In the genomic region with DNA sequence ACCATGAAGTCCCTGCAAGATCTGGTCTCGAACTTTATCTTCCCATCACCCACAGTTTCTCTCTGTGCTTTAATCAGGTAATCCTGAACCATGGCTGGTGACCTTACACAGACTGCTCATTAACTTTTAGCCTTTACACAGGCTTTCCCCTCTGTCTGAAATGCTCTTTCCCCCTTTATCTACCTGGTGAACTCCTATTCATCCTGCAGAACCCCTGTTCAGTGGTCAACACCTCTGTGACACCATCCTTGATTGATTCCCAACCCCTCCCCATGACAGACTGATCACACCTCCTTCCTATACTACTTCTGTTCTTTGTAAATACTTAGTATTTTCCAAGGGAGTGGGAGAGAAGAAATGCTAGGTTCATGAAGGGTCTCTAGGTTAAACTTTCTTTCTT, we compare ENCODE assay signal across 7 cellular contexts.
"Had no signal": no experiment of that assay in that cellular context is flagged by ENCODE, and none has a peak within 500 bp of the region (broad histone marks: within the 10 kb centered on the region; RNA-seq: fewer than 3 reads in every experiment).

No MANE protein-coding gene starts in this region.

- H3K27ac Mint-ChIP-seq: GM23338, H9, HFFc6, IgD-negative memory B cell had no signal

- H3K27ac ChIP-seq: HL-60 had no signal

- H3K4me2 ChIP-seq: GM23338 had no signal

- H3K4me3 ChIP-seq: GM23338 had no signal

- H3K9me3 Mint-ChIP-seq: GM23338, H9, HFFc6, IgD-negative memory B cell had no signal

- ATAC-seq: GM23338, HepG2 had no signal

- H3K36me3 Mint-ChIP-seq: IgD-negative memory B cell had no signal

- H3K4me3 Mint-ChIP-seq: GM23338, H9, HFFc6, IgD-negative memory B cell had no signal

- DNase-seq: H9, HCEC 1CT, HFFc6 had no signal

- H2AFZ ChIP-seq: GM23338 had no signal
